Comparison of ENCODE assay signal across 9 cellular contexts in genomic region chr7:75662579-75663301, GRCh38.
A peak's percentile ranks its signal among the peaks of the same experiment; 100 is the strongest.
DNase-seq lines count a peak whose midpoint lies in the region; ATAC-seq lines count a peak whose summit lies in the region.
"Had no signal": no experiment of that assay in that cellular context is flagged by ENCODE, and none has a peak within 500 bp of the region (broad histone marks: within the 10 kb centered on the region; RNA-seq: fewer than 3 reads in every experiment).

No MANE protein-coding gene starts in this region.

- H3K27ac ChIP-seq in layer of hippocampus (ENCODE audit: low read depth, low read length): peak overlapping the region; percentile 78
- no peak overlapping the region for H3K27ac ChIP-seq in CD4-positive, alpha-beta memory T cell (ENCODE audit: low read depth, low read length)

- intact Hi-C loops in CD4-positive, alpha-beta memory T cell (cut with micrococcal nuclease): no loop called here
- intact Hi-C loops in activated T-helper 2 cell treated with anti-CD3 and anti-CD28 coated beads, Interferon-gamma antibody, Interleukin-2, Interleukin-4, amounts not matched to agents 10 μg/mL and 5 μg/mL and 100 μg/mL, durations not matched to agents 14 hours and 24 hours and 36 hours (cut with micrococcal nuclease): no loop called here

- CTCF ChIA-PET in CD4-positive, alpha-beta memory T cell (lab: Charles Lee; ENCODE audit: partially characterized antibody): no interaction called here

- H3K4me1 ChIP-seq in CD4-positive, alpha-beta memory T cell (ENCODE audit: insufficient read depth, low read length): no peaks in the 10 kb centered on the region

- H3K27me3 ChIP-seq in layer of hippocampus (ENCODE audit: control insufficient read depth, insufficient read depth, low read length): no peaks in the 10 kb centered on the region
- no peaks in the 10 kb centered on the region for H3K27me3 ChIP-seq in CD4-positive, alpha-beta memory T cell (ENCODE audit: insufficient read depth, low read length)

- H3K4me1 Mint-ChIP-seq in CD4-positive, alpha-beta memory T cell: peaks cover 4 to 8% (median 6%) of the 10 kb centered on the region in 4 donors
- H3K4me1 Mint-ChIP-seq in activated T-helper 2 cell treated with anti-CD3 and anti-CD28 coated beads, Interferon-gamma antibody, Interleukin-2, Interleukin-4, amounts not matched to agents 10 μg/mL and 5 μg/mL and 100 μg/mL, durations not matched to agents 14 hours and 24 hours and 36 hours (ENCODE audit: low read depth): peaks cover 1% of the 10 kb centered on the region

- H3K4me3 ChIP-seq in CD4-positive, alpha-beta memory T cell (ENCODE audit: low read length in 2 of 2): no peak overlapping the region

- peak overlapping the region in 2 of 7 donors; percentile 72 to 80 for H3K27ac Mint-ChIP-seq in CD4-positive, alpha-beta memory T cell
- H3K27ac Mint-ChIP-seq in activated T-helper 2 cell treated with anti-CD3 and anti-CD28 coated beads, Interferon-gamma antibody, Interleukin-2, Interleukin-4, amounts not matched to agents 10 μg/mL and 5 μg/mL and 100 μg/mL, durations not matched to agents 14 hours and 24 hours and 36 hours: no peak overlapping the region
- H3K27ac Mint-ChIP-seq: activated T-helper 1 cell treated with anti-CD3 and anti-CD28 coated beads, Interleukin-12 subunit alpha, Interleukin-12 subunit beta, Interleukin-2, Interleukin-4 antibody, amounts not matched to agents 30 ng/mL and 10 ng/mL and 1 ng/mL, durations not matched to agents 14 hours and 24 hours and 36 hours had no signal

- H3K27me3 Mint-ChIP-seq in CD4-positive, alpha-beta memory T cell: no peaks in the 10 kb centered on the region
- no peaks in the 10 kb centered on the region for H3K27me3 Mint-ChIP-seq in activated T-helper 2 cell treated with anti-CD3 and anti-CD28 coated beads, Interferon-gamma antibody, Interleukin-2, Interleukin-4, amounts not matched to agents 10 μg/mL and 5 μg/mL and 100 μg/mL, durations not matched to agents 14 hours and 24 hours and 36 hours (ENCODE audit: low read depth)

- H3K4me3 Mint-ChIP-seq in CD4-positive, alpha-beta memory T cell: peak overlapping the region in 2 of 8 donors; percentile 20 to 32
- no peak overlapping the region for H3K4me3 Mint-ChIP-seq in activated T-helper 2 cell treated with anti-CD3 and anti-CD28 coated beads, Interferon-gamma antibody, Interleukin-2, Interleukin-4, amounts not matched to agents 10 μg/mL and 5 μg/mL and 100 μg/mL, durations not matched to agents 14 hours and 24 hours and 36 hours (ENCODE audit: low read depth)
- H3K4me3 Mint-ChIP-seq: activated T-helper 1 cell treated with anti-CD3 and anti-CD28 coated beads, Interleukin-12 subunit alpha, Interleukin-12 subunit beta, Interleukin-2, Interleukin-4 antibody, amounts not matched to agents 30 ng/mL and 10 ng/mL and 1 ng/mL, durations not matched to agents 14 hours and 24 hours and 36 hours had no signal

- H3K36me3 ChIP-seq in CD4-positive, alpha-beta memory T cell (ENCODE audit: insufficient read depth, low read length): no peaks in the 10 kb centered on the region

- POLR2A ChIA-PET in CD4-positive, alpha-beta memory T cell (lab: Charles Lee; ENCODE audit: partially characterized antibody): interaction anchor here (1.0 kb wide), 1 partner anchor 10 kb away, joined by 3 read pairs; no protein-coding TSS in a partner anchor

- DNase-seq in DMS 273 treated with DMSO at 0.1 percent for 48 hours (lab: John Stamatoyannopoulos, UW) (no peak), DMS79 (lab: John Stamatoyannopoulos, UW) (no peak)
- DNase-seq in CD4-positive, alpha-beta memory T cell: no peak
- no peak for DNase-seq in activated T-helper 2 cell treated with anti-CD3 and anti-CD28 coated beads, Interferon-gamma antibody, Interleukin-2, Interleukin-4, amounts not matched to agents 10 μg/mL and 5 μg/mL and 100 μg/mL, durations not matched to agents 14 hours and 24 hours and 36 hours (ENCODE audit: low spot score)

- no peaks in the 10 kb centered on the region for H3K9me3 ChIP-seq in CD4-positive, alpha-beta memory T cell (ENCODE audit: control insufficient read depth in 1 of 2, low read length in 2 of 2)

- ATAC-seq in GM18520 (IDR thresholded peaks at IDR 0.05; ENCODE audit: unreplicated experiment): peak; percentile 85
- ATAC-seq in GM21529 (IDR thresholded peaks at IDR 0.05; ENCODE audit: unreplicated experiment): peak; percentile 88
- ATAC-seq in HG03354 (IDR thresholded peaks at IDR 0.05; ENCODE audit: poor library complexity, severe bottlenecking, unreplicated experiment): peak; percentile 91

- H3K36me3 Mint-ChIP-seq in CD4-positive, alpha-beta memory T cell: no peaks in the 10 kb centered on the region
- no peaks in the 10 kb centered on the region for H3K36me3 Mint-ChIP-seq in activated T-helper 2 cell treated with anti-CD3 and anti-CD28 coated beads, Interferon-gamma antibody, Interleukin-2, Interleukin-4, amounts not matched to agents 10 μg/mL and 5 μg/mL and 100 μg/mL, durations not matched to agents 14 hours and 24 hours and 36 hours (ENCODE audit: low read depth)

- H3K9me3 Mint-ChIP-seq in CD4-positive, alpha-beta memory T cell: no peaks in the 10 kb centered on the region
- H3K9me3 Mint-ChIP-seq in activated T-helper 2 cell treated with anti-CD3 and anti-CD28 coated beads, Interferon-gamma antibody, Interleukin-2, Interleukin-4, amounts not matched to agents 10 μg/mL and 5 μg/mL and 100 μg/mL, durations not matched to agents 14 hours and 24 hours and 36 hours: no peaks in the 10 kb centered on the region
- H3K9me3 Mint-ChIP-seq: activated T-helper 1 cell treated with anti-CD3 and anti-CD28 coated beads, Interleukin-12 subunit alpha, Interleukin-12 subunit beta, Interleukin-2, Interleukin-4 antibody, amounts not matched to agents 30 ng/mL and 10 ng/mL and 1 ng/mL, durations not matched to agents 14 hours and 24 hours and 36 hours had no signal
